ENCODE assay signal across 1 cellular context in genomic region chr17:58344047-58344790, GRCh38.
TF ChIP-seq lines count a peak whose summit lies in the region.

No MANE protein-coding gene starts in this region.

TF ChIP-seq in HepG2, 621 proteins besides CTCF, POLR2A, EP300 and RAD21:
- TF ChIP-seq, protein P1, sequence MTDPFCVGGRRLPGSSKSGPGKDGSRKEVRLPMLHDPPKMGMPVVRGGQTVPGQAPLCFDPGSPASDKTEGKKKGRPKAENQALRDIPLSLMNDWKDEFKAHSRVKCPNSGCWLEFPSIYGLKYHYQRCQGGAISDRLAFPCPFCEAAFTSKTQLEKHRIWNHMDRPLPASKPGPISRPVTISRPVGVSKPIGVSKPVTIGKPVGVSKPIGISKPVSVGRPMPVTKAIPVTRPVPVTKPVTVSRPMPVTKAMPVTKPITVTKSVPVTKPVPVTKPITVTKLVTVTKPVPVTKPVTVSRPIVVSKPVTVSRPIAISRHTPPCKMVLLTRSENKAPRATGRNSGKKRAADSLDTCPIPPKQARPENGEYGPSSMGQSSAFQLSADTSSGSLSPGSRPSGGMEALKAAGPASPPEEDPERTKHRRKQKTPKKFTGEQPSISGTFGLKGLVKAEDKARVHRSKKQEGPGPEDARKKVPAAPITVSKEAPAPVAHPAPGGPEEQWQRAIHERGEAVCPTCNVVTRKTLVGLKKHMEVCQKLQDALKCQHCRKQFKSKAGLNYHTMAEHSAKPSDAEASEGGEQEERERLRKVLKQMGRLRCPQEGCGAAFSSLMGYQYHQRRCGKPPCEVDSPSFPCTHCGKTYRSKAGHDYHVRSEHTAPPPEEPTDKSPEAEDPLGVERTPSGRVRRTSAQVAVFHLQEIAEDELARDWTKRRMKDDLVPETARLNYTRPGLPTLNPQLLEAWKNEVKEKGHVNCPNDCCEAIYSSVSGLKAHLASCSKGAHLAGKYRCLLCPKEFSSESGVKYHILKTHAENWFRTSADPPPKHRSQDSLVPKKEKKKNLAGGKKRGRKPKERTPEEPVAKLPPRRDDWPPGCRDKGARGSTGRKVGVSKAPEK (CRISPR knock-in tag; IDR thresholded peaks at IDR 0.05; ENCODE audit: borderline replicate concordance): no peak
- TF ChIP-seq KDM5B (CRISPR knock-in tag; IDR thresholded peaks at IDR 0.05; ENCODE audit: borderline replicate concordance) (no peak), ZNF33A (CRISPR knock-in tag; IDR thresholded peaks at IDR 0.05; ENCODE audit: borderline replicate concordance) (no peak), HNF4G (IDR thresholded peaks at IDR 0.05; ENCODE audit: borderline replicate concordance, low read depth, low read length) (no peak), HNF4G (CRISPR knock-in tag; IDR thresholded peaks at IDR 0.05; ENCODE audit: borderline replicate concordance, low read depth) (no peak), ZSCAN25 (CRISPR knock-in tag; IDR thresholded peaks at IDR 0.05) (0 out of 2 replicates have a peak, but pooled peaks have one; percentile 36), AGO2 (optimal IDR thresholded peaks at IDR 0.05; ENCODE audit: low read depth, low read length) (peak; percentile 54), ZC3H13 (CRISPR knock-in tag; IDR thresholded peaks at IDR 0.05) (0 out of 2 replicates have a peak, but pooled peaks have one; percentile 45), RBFOX2 (IDR thresholded peaks at IDR 0.05; ENCODE audit: low read depth, low read length) (0 out of 2 replicates have a peak, but pooled peaks have one; percentile 7), ZNF205 (CRISPR knock-in tag; IDR thresholded peaks at IDR 0.05) (no peak), NONO (IDR thresholded peaks at IDR 0.05) (no peak), NONO (CRISPR knock-in tag; conservative IDR thresholded peaks at IDR 0.05) (0 out of 2 replicates have a peak, but pooled peaks have one; percentile 32), ZNF75D (CRISPR knock-in tag; IDR thresholded peaks at IDR 0.05; ENCODE audit: borderline replicate concordance) (no peak), SSRP1 (CRISPR knock-in tag; IDR thresholded peaks at IDR 0.05) (0 out of 2 replicates have a peak, but pooled peaks have one; percentile 64), SALL1 (CRISPR knock-in tag; IDR thresholded peaks at IDR 0.05) (0 out of 2 replicates have a peak, but pooled peaks have one; percentile 28), MAFF (IDR thresholded peaks at IDR 0.05; ENCODE audit: low read depth, low read length) (no peak), ZNF143 (CRISPR knock-in tag; IDR thresholded peaks at IDR 0.05) (no peak), POLR2G (IDR thresholded peaks at IDR 0.05; ENCODE audit: low read depth, low read length) (peak; percentile 50; the same call in 1 of the 2 replicates), ATF7-NPFF (CRISPR knock-in tag; IDR thresholded peaks at IDR 0.05; ENCODE audit: low read depth) (0 out of 2 replicates have a peak, but pooled peaks have one; percentile 46), POLR2AphosphoS5 (IDR thresholded peaks at IDR 0.05; ENCODE audit: low read depth, low read length) (0 out of 2 replicates have a peak, but pooled peaks have one; percentile 2), RBM22 (optimal IDR thresholded peaks at IDR 0.05; ENCODE audit: low read length) (peak; percentile 48), ZNF720 (CRISPR knock-in tag; IDR thresholded peaks at IDR 0.05) (no peak)
- TF ChIP-seq, protein P2, sequence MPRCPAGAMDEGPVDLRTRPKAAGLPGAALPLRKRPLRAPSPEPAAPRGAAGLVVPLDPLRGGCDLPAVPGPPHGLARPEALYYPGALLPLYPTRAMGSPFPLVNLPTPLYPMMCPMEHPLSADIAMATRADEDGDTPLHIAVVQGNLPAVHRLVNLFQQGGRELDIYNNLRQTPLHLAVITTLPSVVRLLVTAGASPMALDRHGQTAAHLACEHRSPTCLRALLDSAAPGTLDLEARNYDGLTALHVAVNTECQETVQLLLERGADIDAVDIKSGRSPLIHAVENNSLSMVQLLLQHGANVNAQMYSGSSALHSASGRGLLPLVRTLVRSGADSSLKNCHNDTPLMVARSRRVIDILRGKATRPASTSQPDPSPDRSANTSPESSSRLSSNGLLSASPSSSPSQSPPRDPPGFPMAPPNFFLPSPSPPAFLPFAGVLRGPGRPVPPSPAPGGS (CRISPR knock-in tag; IDR thresholded peaks at IDR 0.05): 0 out of 2 replicates have a peak, but pooled peaks have one; percentile 26
- TF ChIP-seq, protein P3, sequence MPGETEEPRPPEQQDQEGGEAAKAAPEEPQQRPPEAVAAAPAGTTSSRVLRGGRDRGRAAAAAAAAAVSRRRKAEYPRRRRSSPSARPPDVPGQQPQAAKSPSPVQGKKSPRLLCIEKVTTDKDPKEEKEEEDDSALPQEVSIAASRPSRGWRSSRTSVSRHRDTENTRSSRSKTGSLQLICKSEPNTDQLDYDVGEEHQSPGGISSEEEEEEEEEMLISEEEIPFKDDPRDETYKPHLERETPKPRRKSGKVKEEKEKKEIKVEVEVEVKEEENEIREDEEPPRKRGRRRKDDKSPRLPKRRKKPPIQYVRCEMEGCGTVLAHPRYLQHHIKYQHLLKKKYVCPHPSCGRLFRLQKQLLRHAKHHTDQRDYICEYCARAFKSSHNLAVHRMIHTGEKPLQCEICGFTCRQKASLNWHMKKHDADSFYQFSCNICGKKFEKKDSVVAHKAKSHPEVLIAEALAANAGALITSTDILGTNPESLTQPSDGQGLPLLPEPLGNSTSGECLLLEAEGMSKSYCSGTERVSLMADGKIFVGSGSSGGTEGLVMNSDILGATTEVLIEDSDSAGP (CRISPR knock-in tag; IDR thresholded peaks at IDR 0.05; ENCODE audit: borderline replicate concordance): no peak
TF ChIP-seq in HepG2: peak in this region for 12.
